ENCODE assay signal across 26 cellular contexts in the genomic region with DNA sequence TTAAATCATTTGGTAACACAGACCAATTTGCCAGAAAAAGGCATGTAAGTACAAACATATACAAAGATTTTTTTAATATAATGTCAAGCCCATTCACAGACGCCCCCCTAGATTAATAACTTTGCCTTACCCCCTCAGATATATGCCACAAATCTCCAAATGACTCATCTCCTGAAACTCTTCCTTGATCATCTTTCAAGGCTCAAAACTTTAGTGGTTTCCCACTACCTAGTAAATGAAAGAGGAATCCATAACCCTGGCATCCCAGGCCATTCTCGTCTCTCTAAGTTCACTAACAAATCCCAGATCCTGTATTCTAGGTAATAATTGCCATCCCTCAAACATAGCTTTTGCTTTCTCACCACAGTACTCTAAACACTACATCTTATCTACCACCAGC.
DNase-seq lines count a peak whose midpoint lies in the region; ATAC-seq and TF ChIP-seq lines count a peak whose summit lies in the region.
"Had no signal": no experiment of that assay in that cellular context is flagged by ENCODE, and none has a peak within 500 bp of the region (broad histone marks: within the 10 kb centered on the region; RNA-seq: fewer than 3 reads in every experiment).

No MANE protein-coding gene starts in this region.

- H3K27me3 Mint-ChIP-seq in activated CD4-positive, alpha-beta T cell treated with anti-CD3 and anti-CD28 coated beads for 36 hours: no peaks in the 10 kb centered on the region
- H3K27me3 Mint-ChIP-seq in T-helper 17 cell (peaks cover 4% of the 10 kb centered on the region), neural progenitor cell (ENCODE audit: insufficient read depth, low read depth) (no peaks in the 10 kb centered on the region)

- H3K36me3 ChIP-seq in smooth muscle cell (ENCODE audit: low read depth): no peaks in the 10 kb centered on the region
- no peaks in the 10 kb centered on the region for H3K36me3 ChIP-seq in neural progenitor cell
- H3K36me3 ChIP-seq in stomach: no peaks in the 10 kb centered on the region
- H3K36me3 ChIP-seq: SJSA1 had no signal

- H3K27me3 ChIP-seq in smooth muscle cell (ENCODE audit: low read depth): no peaks in the 10 kb centered on the region
- H3K27me3 ChIP-seq in neural progenitor cell: no peaks in the 10 kb centered on the region
- no peaks in the 10 kb centered on the region for H3K27me3 ChIP-seq in stomach
- H3K27me3 ChIP-seq: BLaER1 treated with 17β-estradiol and CSF1 and Interleukin-3, amounts not matched to agents 10 nM and 100 nM; SJSA1 had no signal

- H2AFZ ChIP-seq in smooth muscle cell (ENCODE audit: low read depth) (peak overlapping the region; percentile 4), neural progenitor cell (replicated peaks) (no peak overlapping the region)

- H3K4me1 ChIP-seq in smooth muscle cell (ENCODE audit: low read depth) (no peaks in the 10 kb centered on the region), neural progenitor cell (peaks cover 7% of the 10 kb centered on the region), stomach (peaks cover 0 to 4% (median 0%) of the 10 kb centered on the region in 4 donors)
- H3K4me1 ChIP-seq: BLaER1 treated with 17β-estradiol and CSF1 and Interleukin-3, amounts not matched to agents 10 nM and 100 nM; Caco-2 had no signal

- H3K4me1 Mint-ChIP-seq in activated CD4-positive, alpha-beta T cell treated with anti-CD3 and anti-CD28 coated beads for 36 hours: peaks cover 3% of the 10 kb centered on the region
- peaks cover 6% of the 10 kb centered on the region for H3K4me1 Mint-ChIP-seq in T-helper 17 cell
- H3K4me1 Mint-ChIP-seq in neural progenitor cell: peaks cover 5% of the 10 kb centered on the region

- H3K27ac ChIP-seq in smooth muscle cell (ENCODE audit: low read depth): peak overlapping the region; percentile 44
- H3K27ac ChIP-seq in neural progenitor cell: no peak overlapping the region
- H3K27ac ChIP-seq in stomach: no peak overlapping the region
- H3K27ac ChIP-seq: 22Rv1; BLaER1 treated with 17β-estradiol and CSF1 and Interleukin-3, amounts not matched to agents 10 nM and 100 nM; SJSA1 had no signal

- H3K79me2 ChIP-seq in smooth muscle cell (ENCODE audit: low read depth) (no peaks in the 10 kb centered on the region), neural progenitor cell (ENCODE audit: low read depth) (no peaks in the 10 kb centered on the region)

- H3K4me3 Mint-ChIP-seq in activated CD4-positive, alpha-beta T cell treated with anti-CD3 and anti-CD28 coated beads for 36 hours: no peak overlapping the region
- H3K4me3 Mint-ChIP-seq in T-helper 17 cell: no peak overlapping the region
- no peak overlapping the region for H3K4me3 Mint-ChIP-seq in neural progenitor cell
- H3K4me3 Mint-ChIP-seq: CD4-positive, alpha-beta memory T cell had no signal

- TF ChIP-seq CTCF in smooth muscle cell (IDR thresholded peaks at IDR 0.05; ENCODE audit: borderline replicate concordance, insufficient read depth, poor library complexity, severe bottlenecking): no peak
- TF ChIP-seq CTCF in neural progenitor cell (IDR thresholded peaks at IDR 0.05): no peak
- TF ChIP-seq CTCF in stomach (IDR thresholded peaks at IDR 0.05): no peak

- intact Hi-C loops in activated CD4-positive, alpha-beta T cell treated with anti-CD3 and anti-CD28 coated beads for 36 hours (cut with DNase I, micrococcal nuclease): no loop called here
- intact Hi-C loops in stomach (cut with DNase I; ENCODE audit: low total_unique reads): no loop called here

- no peak for TF ChIP-seq EP300 in stomach (IDR thresholded peaks at IDR 0.05)

- H3K9me3 ChIP-seq in T-helper 17 cell (ENCODE audit: control insufficient read depth, low read length, poor library complexity, severe bottlenecking) (no peaks in the 10 kb centered on the region), smooth muscle cell (replicated peaks; ENCODE audit: low read depth) (no peaks in the 10 kb centered on the region), neural progenitor cell (ENCODE audit: low read depth) (no peaks in the 10 kb centered on the region), stomach (no peaks in the 10 kb centered on the region)
- H3K9me3 ChIP-seq: BLaER1 treated with 17β-estradiol and CSF1 and Interleukin-3, amounts not matched to agents 10 nM and 100 nM; Caco-2; SJSA1 had no signal

- ATAC-seq in activated CD4-positive, alpha-beta T cell treated with anti-CD3 and anti-CD28 coated beads for 36 hours: no peak
- ATAC-seq in T-helper 17 cell: no peak
- ATAC-seq: HCT116, HepG2, Right ventricle myocardium inferior had no signal

- TF ChIP-seq POLR2A in stomach (IDR thresholded peaks at IDR 0.05): no peak

- CTCF ChIA-PET in activated CD4-positive, alpha-beta T cell treated with anti-CD3 and anti-CD28 coated beads for 36 hours (lab: Charles Lee): no interaction called here

- peak overlapping the region; percentile 56 for H3K4me2 ChIP-seq in smooth muscle cell
- H3K4me2 ChIP-seq in neural progenitor cell: no peak overlapping the region
- H3K4me2 ChIP-seq: BLaER1 treated with 17β-estradiol and CSF1 and Interleukin-3, amounts not matched to agents 10 nM and 100 nM had no signal

- H4K20me1 ChIP-seq in smooth muscle cell (ENCODE audit: low read depth): no peaks in the 10 kb centered on the region
- H4K20me1 ChIP-seq in neural progenitor cell (ENCODE audit: low read depth): no peaks in the 10 kb centered on the region
- H4K20me1 ChIP-seq: BLaER1 treated with 17β-estradiol and CSF1 and Interleukin-3, amounts not matched to agents 10 nM and 100 nM had no signal

- H3K27ac Mint-ChIP-seq in activated CD4-positive, alpha-beta T cell treated with anti-CD3 and anti-CD28 coated beads for 36 hours: peak overlapping the region; percentile 34
- H3K27ac Mint-ChIP-seq in T-helper 17 cell (peak overlapping the region; percentile 29), neural progenitor cell (no peak overlapping the region)

- H3K4me3 ChIP-seq in smooth muscle cell (no peak overlapping the region), neural progenitor cell (no peak overlapping the region), stomach (no peak overlapping the region)
- H3K4me3 ChIP-seq: BLaER1 treated with 17β-estradiol and CSF1 and Interleukin-3, amounts not matched to agents 10 nM and 100 nM; SJSA1 had no signal

- peaks cover 2% of the 10 kb centered on the region for H3K36me3 Mint-ChIP-seq in activated CD4-positive, alpha-beta T cell treated with anti-CD3 and anti-CD28 coated beads for 36 hours (ENCODE audit: low read depth)
- H3K36me3 Mint-ChIP-seq in T-helper 17 cell (ENCODE audit: low read depth) (peaks cover 7% of the 10 kb centered on the region), neural progenitor cell (no peaks in the 10 kb centered on the region)

- H3K9ac ChIP-seq in smooth muscle cell (ENCODE audit: low read depth): no peak overlapping the region
- H3K9ac ChIP-seq in neural progenitor cell: no peak overlapping the region
- H3K9ac ChIP-seq: BLaER1 treated with 17β-estradiol and CSF1 and Interleukin-3, amounts not matched to agents 10 nM and 100 nM had no signal

- no peaks in the 10 kb centered on the region for H3F3A ChIP-seq in smooth muscle cell (ENCODE audit: low read depth)
- H3F3A ChIP-seq in neural progenitor cell (ENCODE audit: low read depth): no peaks in the 10 kb centered on the region

- no peak for DNase-seq in activated CD4-positive, alpha-beta T cell treated with anti-CD3 and anti-CD28 coated beads for 36 hours
- DNase-seq in activated CD4-positive, alpha-beta T cell treated with anti-CD3 and anti-CD28 coated beads for 1 hour: no peak
- DNase-seq in T-helper 17 cell: no peak
- peak; percentile 45 for DNase-seq in fibroblast of peridontal ligament (ENCODE audit: extremely low read depth)
- DNase-seq in smooth muscle cell (lab: John Stamatoyannopoulos, UW; ENCODE audit: unreplicated experiment): no peak
- no peak for DNase-seq in NCI-H774 (lab: John Stamatoyannopoulos, UW)
- DNase-seq in neural progenitor cell (ENCODE audit: low spot score): no peak
- no peak for DNase-seq in stomach
- DNase-seq: ACHN; Caco-2; CD4-positive, alpha-beta memory T cell; DMS 273 treated with DMSO at 0.1 percent for 48 hours; DND-41; GDM1; KBM-7; NCI-H1092 treated with DMSO at 0.1 percent for 48 hours; NCI-H146; NCI-H2029 treated with DMSO at 0.1 percent for 48 hours; NCI-H226; NCI-H510A treated with DMSO at 0.1 percent for 48 hours had no signal

- POLR2A ChIA-PET in activated CD4-positive, alpha-beta T cell treated with anti-CD3 and anti-CD28 coated beads for 36 hours (lab: Charles Lee): no interaction called here

- WGBS in smooth muscle cell (ENCODE audit: low lambda C conversion rate): 35% methylated on average over 2 of the region's 2 CpGs
- WGBS in stomach, 5 donors: 50 to 67% (median 58%) methylated on average over 2 of the region's 2 CpGs

- no peaks in the 10 kb centered on the region for H3K9me3 Mint-ChIP-seq in activated CD4-positive, alpha-beta T cell treated with anti-CD3 and anti-CD28 coated beads for 36 hours (ENCODE audit: low read depth)
- H3K9me3 Mint-ChIP-seq in neural progenitor cell: no peaks in the 10 kb centered on the region
- H3K9me3 Mint-ChIP-seq: CD4-positive, alpha-beta memory T cell had no signal
